24 cellular contexts compared by ENCODE assay signal in the genomic region with DNA sequence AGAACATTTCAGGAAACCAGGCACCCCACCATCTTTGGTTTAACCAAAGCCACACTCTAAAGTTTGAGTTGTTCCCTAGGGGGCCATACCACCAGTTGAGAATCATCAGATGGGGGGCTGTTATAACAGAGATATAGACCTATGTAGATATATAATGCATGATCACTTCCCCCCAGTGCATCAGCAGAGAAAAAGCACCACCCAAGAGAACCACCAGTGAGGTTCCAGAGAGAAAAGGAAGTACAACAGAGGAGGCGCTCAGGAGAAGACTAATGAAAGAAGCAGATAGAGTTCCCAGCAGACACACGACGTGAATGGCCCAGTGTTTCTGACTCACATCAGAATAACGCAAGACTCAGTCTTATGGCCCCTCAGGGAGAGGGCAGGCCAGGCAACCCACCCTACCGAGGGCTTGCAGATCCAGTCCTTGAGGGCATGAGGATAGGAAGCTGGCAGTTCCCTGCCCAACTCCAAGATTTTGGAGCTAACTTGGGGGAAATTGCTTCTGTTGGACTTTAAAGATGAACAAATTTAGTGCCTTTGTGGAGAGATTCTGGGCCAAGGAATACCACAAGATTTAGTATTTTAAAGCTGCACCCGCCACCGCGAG. TPM values are rescaled to one million over a fixed set of nuclear protein-coding genes. Genes with fewer than 3 reads are reported as not detected.
"Had no signal": no experiment of that assay in that cellular context is flagged by ENCODE, and none has a peak within 500 bp of the region (broad histone marks: within the 10 kb centered on the region; RNA-seq: fewer than 3 reads in every experiment).

No MANE protein-coding gene starts in this region.

- H3K9me3 Mint-ChIP-seq: activated naive CD4-positive, alpha-beta T cell treated with anti-CD3 and anti-CD28 coated beads, Interleukin-2, amount 10 ng/mL, durations not matched to agents 7 days and 5 days; activated naive CD8-positive, alpha-beta T cell treated with anti-CD3 and anti-CD28 coated beads, Interleukin-2, amount 50 U/mL, for 24 hours had no signal

- H3K4me3 ChIP-seq: dorsolateral prefrontal cortex, prostate gland, thyroid gland had no signal

- H3K9me3 ChIP-seq: prostate gland, thyroid gland had no signal

- H3K36me3 Mint-ChIP-seq: activated naive CD4-positive, alpha-beta T cell treated with anti-CD3 and anti-CD28 coated beads, Interleukin-2, amount 10 ng/mL, durations not matched to agents 7 days and 5 days; brain had no signal

- DNase-seq: activated CD4-positive, alpha-beta T cell treated with anti-CD3 and anti-CD28 coated beads, Interleukin-2, amount 10 ng/mL, durations not matched to agents 24 days and 14 days; activated CD8-positive, alpha-beta memory T cell treated with anti-CD3 and anti-CD28 coated beads, Interleukin-2, amount 50 U/mL, for 4 hours; activated CD8-positive, alpha-beta T cell treated with anti-CD3 and anti-CD28 coated beads for 36 hours; activated effector memory CD4-positive, alpha-beta T cell treated with Interleukin-2 at 50 U/mL for 16 hours; activated naive CD4-positive, alpha-beta T cell treated with anti-CD3 and anti-CD28 coated beads, Interleukin-2, amount 10 ng/mL, durations not matched to agents 7 days and 5 days; activated naive CD8-positive, alpha-beta T cell treated with anti-CD3 and anti-CD28 coated beads, Interleukin-2, amount 50 U/mL, for 24 hours; anterior cingulate cortex; central memory CD4-positive, alpha-beta T cell; dorsolateral prefrontal cortex; nephron progenitor cell; right cardiac atrium; stimulated activated CD4-positive, alpha-beta T cell treated with anti-CD3 and anti-CD28 coated beads, Interleukin-2, amount 100 ng/mL, for 24 hours; stimulated activated naive CD4-positive, alpha-beta T cell treated with Interleukin-2 at 50 U/mL for 16 hours; T1000; thyroid gland had no signal

- H3K4me1 Mint-ChIP-seq: activated CD4-positive, alpha-beta T cell treated with anti-CD3 and anti-CD28 coated beads, Interleukin-2, amount 10 ng/mL, durations not matched to agents 24 days and 14 days; activated naive CD4-positive, alpha-beta T cell treated with anti-CD3 and anti-CD28 coated beads, Interleukin-2, amount 10 ng/mL, durations not matched to agents 7 days and 5 days; nephron progenitor cell had no signal

- H3K27me3 ChIP-seq: thyroid gland had no signal

- ATAC-seq: activated CD8-positive, alpha-beta T cell treated with anti-CD3 and anti-CD28 coated beads for 36 hours; activated naive CD8-positive, alpha-beta T cell treated with anti-CD3 and anti-CD28 coated beads, Interleukin-2, amount 50 U/mL, for 24 hours; right cardiac atrium had no signal

- H3K27ac Mint-ChIP-seq: activated CD4-positive, alpha-beta T cell treated with anti-CD3 and anti-CD28 coated beads, Interleukin-2, amount 10 ng/mL, durations not matched to agents 24 days and 14 days; activated CD8-positive, alpha-beta T cell treated with anti-CD3 and anti-CD28 coated beads for 36 hours; activated naive CD4-positive, alpha-beta T cell treated with anti-CD3 and anti-CD28 coated beads, Interleukin-2, amount 10 ng/mL, durations not matched to agents 7 days and 5 days; activated naive CD8-positive, alpha-beta T cell treated with anti-CD3 and anti-CD28 coated beads, Interleukin-2, amount 50 U/mL, for 24 hours; nephron progenitor cell had no signal

- H3K36me3 ChIP-seq: prostate gland, thyroid gland had no signal

- H3K4me1 ChIP-seq: prostate gland, thyroid gland had no signal

- H3K27ac ChIP-seq: prostate gland, thyroid gland had no signal

- H3K4me3 Mint-ChIP-seq: activated CD4-positive, alpha-beta T cell treated with anti-CD3 and anti-CD28 coated beads, Interleukin-2, amount 10 ng/mL, durations not matched to agents 24 days and 14 days; activated CD8-positive, alpha-beta T cell treated with anti-CD3 and anti-CD28 coated beads for 36 hours; activated naive CD4-positive, alpha-beta T cell treated with anti-CD3 and anti-CD28 coated beads, Interleukin-2, amount 10 ng/mL, durations not matched to agents 7 days and 5 days; activated naive CD8-positive, alpha-beta T cell treated with anti-CD3 and anti-CD28 coated beads, Interleukin-2, amount 50 U/mL, for 24 hours; brain; nephron progenitor cell had no signal

RNA-seq across cellular contexts. Expression of a gene that starts 53.3 kb away (rescaled TPM):
- total RNA-seq: activated CD4-positive, alpha-beta T cell treated with anti-CD3 and anti-CD28 coated beads, Interleukin-2, amount 10 ng/mL, durations not matched to agents 24 days and 14 days; activated CD8-positive, alpha-beta T cell treated with anti-CD3 and anti-CD28 coated beads for 36 hours; epithelial cell of proximal tubule; frontal cortex; lung microvascular endothelial cell; myocyte; prostate gland; right cardiac atrium; skeletal muscle tissue; subcutaneous adipose tissue; thyroid gland; urinary bladder had no signal
